In genomic region chr6:142751452-142751851, GRCh38 we compare ENCODE assay signal across 19 cellular contexts.
"Had no signal": no experiment of that assay in that cellular context is flagged by ENCODE, and none has a peak within 500 bp of the region (broad histone marks: within the 10 kb centered on the region; RNA-seq: fewer than 3 reads in every experiment).

No MANE protein-coding gene starts in this region.

- DNase-seq: activated CD4-positive, alpha-beta memory T cell treated with anti-CD3 and anti-CD28 coated beads for 36 hours; activated gamma-delta T cell; activated naive CD8-positive, alpha-beta T cell treated with anti-CD3 and anti-CD28 coated beads, Interleukin-2, amount 10 ng/mL, durations not matched to agents 7 days and 5 days; activated T-cell treated with anti-CD3 and anti-CD28 coated beads, Interleukin-2, amount 50 U/mL, for 48 hours; body of pancreas; central memory CD4-positive, alpha-beta T cell; endodermal cell; foreskin fibroblast; left cardiac atrium; testis had no signal

- H3K4me1 Mint-ChIP-seq: nephron had no signal

- H3K9me3 ChIP-seq: body of pancreas, testis, upper lobe of left lung had no signal

- ATAC-seq: body of pancreas, left cardiac atrium had no signal

- H3K27ac ChIP-seq: body of pancreas, epithelial cell of prostate, hepatocyte, SK-N-MC, testis, upper lobe of left lung had no signal

- H3K27me3 Mint-ChIP-seq: activated CD4-positive, alpha-beta memory T cell treated with anti-CD3 and anti-CD28 coated beads for 36 hours; activated naive CD8-positive, alpha-beta T cell treated with anti-CD3 and anti-CD28 coated beads, Interleukin-2, amount 10 ng/mL, durations not matched to agents 7 days and 5 days had no signal

- H3K4me1 ChIP-seq: body of pancreas, testis, upper lobe of left lung had no signal

- H3K9me3 Mint-ChIP-seq: activated CD4-positive, alpha-beta memory T cell treated with anti-CD3 and anti-CD28 coated beads for 36 hours; activated naive CD8-positive, alpha-beta T cell treated with anti-CD3 and anti-CD28 coated beads, Interleukin-2, amount 10 ng/mL, durations not matched to agents 7 days and 5 days; endodermal cell; nephron; T-helper 2 cell treated with Interferon-gamma antibody and Interleukin-4, amounts not matched to agents 5 μg/mL and 100 μg/mL, for 36 hours had no signal

- FAIRE-seq: colon, TTC549 had no signal

- H3K4me3 Mint-ChIP-seq: activated CD4-positive, alpha-beta memory T cell treated with anti-CD3 and anti-CD28 coated beads for 36 hours; activated naive CD8-positive, alpha-beta T cell treated with anti-CD3 and anti-CD28 coated beads, Interleukin-2, amount 10 ng/mL, durations not matched to agents 7 days and 5 days; endodermal cell; nephron; T-helper 2 cell treated with Interferon-gamma antibody and Interleukin-4, amounts not matched to agents 5 μg/mL and 100 μg/mL, for 36 hours had no signal

- H3K27ac Mint-ChIP-seq: activated CD4-positive, alpha-beta memory T cell treated with anti-CD3 and anti-CD28 coated beads for 36 hours; activated naive CD8-positive, alpha-beta T cell treated with anti-CD3 and anti-CD28 coated beads, Interleukin-2, amount 10 ng/mL, durations not matched to agents 7 days and 5 days; endodermal cell; nephron; progenitor cell of endocrine pancreas; T-helper 2 cell treated with Interferon-gamma antibody and Interleukin-4, amounts not matched to agents 5 μg/mL and 100 μg/mL, for 36 hours had no signal

- H3K4me3 ChIP-seq: body of pancreas, hepatocyte, SK-N-MC, testis, upper lobe of left lung had no signal

- H3K27me3 ChIP-seq: body of pancreas, hepatocyte, testis, upper lobe of left lung had no signal
